Comparison of ENCODE assay signal across 11 cellular contexts in the genomic region with DNA sequence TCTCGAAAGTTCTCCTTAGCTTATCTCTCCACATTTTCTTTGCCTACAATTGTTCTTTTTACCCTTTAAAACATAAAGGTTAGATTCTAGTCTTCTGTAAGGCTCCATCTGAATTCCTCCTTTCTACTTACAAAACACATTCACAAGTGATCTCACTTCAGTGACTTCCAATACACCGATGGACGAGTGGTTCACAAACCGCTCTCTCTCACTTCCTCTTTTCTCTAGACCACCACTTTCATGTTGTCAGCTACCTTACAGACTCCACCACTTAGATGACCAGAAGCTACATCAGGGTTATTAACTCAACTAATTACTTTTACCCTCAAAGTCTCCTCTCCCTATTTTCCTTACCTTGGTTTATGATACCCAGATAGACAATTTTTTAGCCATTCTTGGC. TPM values are rescaled to one million over a fixed set of nuclear protein-coding genes. Genes with fewer than 3 reads are reported as not detected.
DNase-seq lines count a peak whose midpoint lies in the region; ATAC-seq and TF ChIP-seq lines count a peak whose summit lies in the region.
"Had no signal": no experiment of that assay in that cellular context is flagged by ENCODE, and none has a peak within 500 bp of the region (broad histone marks: within the 10 kb centered on the region; RNA-seq: fewer than 3 reads in every experiment).

No MANE protein-coding gene starts in this region.

- TF ChIP-seq EP300 in sigmoid colon (IDR thresholded peaks at IDR 0.05), result no peak

- H3K9ac ChIP-seq in OCI-LY3 (ENCODE audit: low read length), result no peak overlapping the region

- peak overlapping the region; percentile 70 for H3K4me2 ChIP-seq in OCI-LY3 (ENCODE audit: low read length)

- no peaks in the 10 kb centered on the region for H3K9me3 ChIP-seq in OCI-LY3 (ENCODE audit: insufficient read depth, low read length)
- H3K9me3 ChIP-seq in sigmoid colon, result no peaks in the 10 kb centered on the region

- H3K27ac ChIP-seq in OCI-LY3 (ENCODE audit: low read length), result no peak overlapping the region
- no peak overlapping the region for H3K27ac ChIP-seq in sigmoid colon

- WGBS in sigmoid colon, 2 donors, result 66 to 88% methylated on average over 4 of the region's 4 CpGs

- TF ChIP-seq CTCF in OCI-LY3 (IDR thresholded peaks at IDR 0.05; ENCODE audit: low read depth, low read length) (no peak), sigmoid colon (IDR thresholded peaks at IDR 0.05) (no peak)

- peaks cover 27% of the 10 kb centered on the region for H3K27me3 Mint-ChIP-seq in activated naive CD4-positive, alpha-beta T cell treated with anti-CD3 and anti-CD28 coated beads for 36 hours (ENCODE audit: low read depth)

- H3K4me3 ChIP-seq in OCI-LY3 (ENCODE audit: low read length), result peak overlapping the region; percentile 34; the same call in 1 of the 2 replicates
- no peak overlapping the region for H3K4me3 ChIP-seq in sigmoid colon

- H2AFZ ChIP-seq in OCI-LY3 (ENCODE audit: low read depth, low read length), result no peak overlapping the region

- H3K9me3 Mint-ChIP-seq in activated naive CD4-positive, alpha-beta T cell treated with anti-CD3 and anti-CD28 coated beads for 36 hours, result no peaks in the 10 kb centered on the region
- H3K9me3 Mint-ChIP-seq: activated CD4-positive, alpha-beta memory T cell treated with anti-CD3 and anti-CD28 coated beads, Interleukin-2, amount 10 ng/mL, durations not matched to agents 7 days and 5 days had no signal

- peaks cover 53% of the 10 kb centered on the region for H4K20me1 ChIP-seq in OCI-LY3 (ENCODE audit: insufficient read depth, low read length)

- CTCF ChIA-PET in activated naive CD4-positive, alpha-beta T cell treated with anti-CD3 and anti-CD28 coated beads for 36 hours (lab: Charles Lee), result no interaction called here

- TF ChIP-seq POLR2A in sigmoid colon (IDR thresholded peaks at IDR 0.05), result no peak

- H3K4me1 Mint-ChIP-seq in activated naive CD4-positive, alpha-beta T cell treated with anti-CD3 and anti-CD28 coated beads for 36 hours (ENCODE audit: low read depth), result peaks cover 6% of the 10 kb centered on the region

- DNase-seq in NCI-H748 treated with DMSO at 0.1 percent for 48 hours (lab: John Stamatoyannopoulos, UW), result no peak
- no peak for DNase-seq in sigmoid colon
- DNase-seq in activated naive CD4-positive, alpha-beta T cell treated with anti-CD3 and anti-CD28 coated beads for 36 hours, result no peak
- no peak for DNase-seq in foreskin melanocyte
- DNase-seq: activated CD4-positive, alpha-beta memory T cell treated with anti-CD3 and anti-CD28 coated beads, Interleukin-2, amount 10 ng/mL, durations not matched to agents 7 days and 5 days; left cardiac atrium; NCI-H1436 had no signal

- H3K4me3 Mint-ChIP-seq in activated naive CD4-positive, alpha-beta T cell treated with anti-CD3 and anti-CD28 coated beads for 36 hours, result no peak overlapping the region
- H3K4me3 Mint-ChIP-seq: activated CD4-positive, alpha-beta memory T cell treated with anti-CD3 and anti-CD28 coated beads, Interleukin-2, amount 10 ng/mL, durations not matched to agents 7 days and 5 days had no signal

- intact Hi-C loops in sigmoid colon (cut with DNase I), result no loop called here
- intact Hi-C loops in activated naive CD4-positive, alpha-beta T cell treated with anti-CD3 and anti-CD28 coated beads for 36 hours (cut with micrococcal nuclease), result no loop called here

- H3K36me3 ChIP-seq in OCI-LY3 (replicated peaks; ENCODE audit: low read depth, low read length) (peaks cover 14% of the 10 kb centered on the region), sigmoid colon (no peaks in the 10 kb centered on the region)

- no peak overlapping the region for H3K27ac Mint-ChIP-seq in activated naive CD4-positive, alpha-beta T cell treated with anti-CD3 and anti-CD28 coated beads for 36 hours
- H3K27ac Mint-ChIP-seq: activated CD4-positive, alpha-beta memory T cell treated with anti-CD3 and anti-CD28 coated beads, Interleukin-2, amount 10 ng/mL, durations not matched to agents 7 days and 5 days had no signal

- H3K79me2 ChIP-seq in OCI-LY3 (ENCODE audit: low read length), result peaks cover 90% of the 10 kb centered on the region

- H3K4me1 ChIP-seq in OCI-LY3 (ENCODE audit: low read length) (peaks cover 56% of the 10 kb centered on the region), sigmoid colon (peaks cover 0 to 8% (median 5%) of the 10 kb centered on the region in 4 donors)

- ATAC-seq in GM18511 (IDR thresholded peaks at IDR 0.05; ENCODE audit: unreplicated experiment), result peak; percentile 100
- ATAC-seq in GM21447 (IDR thresholded peaks at IDR 0.05; ENCODE audit: unreplicated experiment), result peak; percentile 100
- peak; percentile 100 for ATAC-seq in HG03097 (IDR thresholded peaks at IDR 0.05; ENCODE audit: low FRiP score, unreplicated experiment)
- ATAC-seq: left cardiac atrium had no signal

- H3K27me3 ChIP-seq in OCI-LY3 (ENCODE audit: low read depth, low read length) (peaks cover 12% of the 10 kb centered on the region), sigmoid colon (no peaks in the 10 kb centered on the region)

- H3K36me3 Mint-ChIP-seq in activated naive CD4-positive, alpha-beta T cell treated with anti-CD3 and anti-CD28 coated beads for 36 hours (ENCODE audit: low read depth), result no peaks in the 10 kb centered on the region

RNA-seq across cellular contexts. Expression of a gene that starts 11.8 kb away (rescaled TPM):
- 10 to 100 TPM; 15.9 to 21.6 (median 18.6) TPM for total RNA-seq in sigmoid colon
- 10 to 100 TPM in 1 of 3 donors, 1 to 10 TPM in 2; 1.2 to 10.5 (median 1.8) TPM for polyA plus RNA-seq in sigmoid colon
- under 1 TPM; 0.42 to 0.52 TPM for total RNA-seq in activated naive CD4-positive, alpha-beta T cell treated with anti-CD3 and anti-CD28 coated beads for 36 hours

Comparison
In these comparisons a context has a peak if more than half of its experiments do, and no peak if none do; other contexts are left out.
1. RNA of a gene that starts 11.8 kb away (total RNA-seq): 15.9 to 21.6 TPM in sigmoid colon; 0.42 to 0.52 TPM in activated naive CD4-positive, alpha-beta T cell treated with anti-CD3 and anti-CD28 coated beads for 36 hours; every median in the first group is over 10 times any median in the second.
2. Peak in every context shown above with its lines, with median percentiles within 50 percentile points of each other: ATAC-seq.